In genomic region chr7:97004931-97005763, GRCh38 we compare ENCODE assay signal across 8 cellular contexts. TPM values are rescaled to one million over a fixed set of nuclear protein-coding genes. Genes with fewer than 3 reads are reported as not detected.
DNase-seq lines count a peak whose midpoint lies in the region; ATAC-seq and TF ChIP-seq lines count a peak whose summit lies in the region.

Gene DLX6, plus strand, starts transcription at chr7:97005553. Its CDS starts 425 bp downstream, at chr7:97005978.

- no peak within 1 kb of the TSS for H3K27ac Mint-ChIP-seq in activated CD8-positive, alpha-beta memory T cell treated with anti-CD3 and anti-CD28 coated beads, Interleukin-2, amount 10 ng/mL, durations not matched to agents 7 days and 5 days

- peak within 1 kb of the TSS; percentile 50 for H3K4me3 Mint-ChIP-seq in activated CD8-positive, alpha-beta memory T cell treated with anti-CD3 and anti-CD28 coated beads, Interleukin-2, amount 10 ng/mL, durations not matched to agents 7 days and 5 days

- H3K27me3 Mint-ChIP-seq in activated CD8-positive, alpha-beta memory T cell treated with anti-CD3 and anti-CD28 coated beads, Interleukin-2, amount 10 ng/mL, durations not matched to agents 7 days and 5 days, result peaks cover 88% of the 10 kb centered on the region

- CTCF ChIA-PET in activated CD8-positive, alpha-beta memory T cell treated with anti-CD3 and anti-CD28 coated beads, Interleukin-2, amount 10 ng/mL, durations not matched to agents 7 days and 5 days (lab: Charles Lee), result interaction anchor here (0.6 to 1.5 kb wide), 2 partner anchors 17 to 467 kb away, joined by 3 to 4 read pairs; no protein-coding TSS in a partner anchor

- intact Hi-C loops in head of caudate nucleus (cut with DNase I), result loop anchor here (10.0 kb wide), 1 partner anchor 310 kb away; no protein-coding TSS in a partner anchor

- H3K36me3 Mint-ChIP-seq in activated CD8-positive, alpha-beta memory T cell treated with anti-CD3 and anti-CD28 coated beads, Interleukin-2, amount 10 ng/mL, durations not matched to agents 7 days and 5 days, result peaks cover 6% of the 10 kb centered on the region

- peak within 1 kb of the TSS; percentile 37 for H3K4me3 ChIP-seq in retinal pigment epithelial cell (ENCODE audit: low read length)

- peaks cover 8% of the 10 kb centered on the region for H3K4me1 Mint-ChIP-seq in activated CD8-positive, alpha-beta memory T cell treated with anti-CD3 and anti-CD28 coated beads, Interleukin-2, amount 10 ng/mL, durations not matched to agents 7 days and 5 days

- DNase-seq in activated T-cell treated with anti-CD3 and anti-CD28 coated beads for 48 hours (ENCODE audit: low read depth) (peak; percentile 47), activated T-cell treated with anti-CD3 and anti-CD28 coated beads for 4 hours (no peak), NCI-H2081 treated with DMSO at 0.1 percent for 48 hours (lab: John Stamatoyannopoulos, UW) (peak; percentile 96), head of caudate nucleus (peak; percentile 69 to 96 (median 89)), retinal pigment epithelial cell (ENCODE audit: low read depth) (no peak)
- DNase-seq in activated CD8-positive, alpha-beta memory T cell treated with anti-CD3 and anti-CD28 coated beads, Interleukin-2, amount 10 ng/mL, durations not matched to agents 7 days and 5 days, result peak; percentile 45
- DNase-seq in activated effector memory CD4-positive, alpha-beta T cell treated with Interleukin-2 at 50 U/mL for 16 hours, result no peak

- H3K9me3 Mint-ChIP-seq in activated CD8-positive, alpha-beta memory T cell treated with anti-CD3 and anti-CD28 coated beads, Interleukin-2, amount 10 ng/mL, durations not matched to agents 7 days and 5 days (ENCODE audit: low read depth), result no peaks in the 10 kb centered on the region

- no peak for TF ChIP-seq CTCF in retinal pigment epithelial cell (conservative IDR thresholded peaks at IDR 0.05; ENCODE audit: low read depth, low read length)

- ATAC-seq in activated CD8-positive, alpha-beta memory T cell treated with anti-CD3 and anti-CD28 coated beads, Interleukin-2, amount 10 ng/mL, durations not matched to agents 7 days and 5 days, result no peak
- no peak for ATAC-seq in HG02981 (IDR thresholded peaks at IDR 0.05; ENCODE audit: unreplicated experiment)

RNA-seq across cellular contexts. Expression of gene DLX6, which starts in this region (rescaled TPM):
- not detected for total RNA-seq in activated CD8-positive, alpha-beta memory T cell treated with anti-CD3 and anti-CD28 coated beads, Interleukin-2, amount 10 ng/mL, durations not matched to agents 7 days and 5 days

Comparison
In these comparisons a context has a peak if more than half of its experiments do, and no peak if none do; other contexts are left out.
1. DNase-seq: peak in activated T-cell treated with anti-CD3 and anti-CD28 coated beads for 48 hours (single experiment), NCI-H2081 treated with DMSO at 0.1 percent for 48 hours (single experiment) and head of caudate nucleus (42 of 42); none in activated T-cell treated with anti-CD3 and anti-CD28 coated beads for 4 hours (single experiment), retinal pigment epithelial cell (single experiment) and activated effector memory CD4-positive, alpha-beta T cell treated with Interleukin-2 at 50 U/mL for 16 hours (single experiment).
2. Peak in DNase-seq in activated CD8-positive, alpha-beta memory T cell treated with anti-CD3 and anti-CD28 coated beads, Interleukin-2, amount 10 ng/mL, durations not matched to agents 7 days and 5 days; RNA of the gene not detected or under 1 TPM.